In the genomic region with DNA sequence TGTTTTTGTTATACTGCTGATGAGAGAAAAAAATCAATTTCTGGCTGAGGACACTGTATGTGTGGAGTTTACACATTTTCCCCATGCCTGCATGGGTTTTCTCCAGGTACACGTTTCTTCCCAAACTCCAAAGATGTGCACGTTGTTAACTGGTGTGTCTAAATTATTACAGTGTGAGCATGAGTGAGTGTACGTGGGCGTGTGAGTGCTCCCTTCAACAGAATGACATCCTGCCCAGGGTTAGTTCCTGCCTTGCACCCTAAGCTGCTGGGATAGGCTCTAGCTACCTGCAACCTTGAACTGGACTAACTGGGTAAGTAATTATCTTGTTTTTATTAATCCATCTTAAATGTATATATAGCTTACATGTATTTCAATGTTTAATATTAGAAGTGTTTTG, we compare ENCODE assay signal across 16 cellular contexts. TPM values are rescaled to one million over a fixed set of nuclear protein-coding genes. Genes with fewer than 3 reads are reported as not detected.
DNase-seq lines count a peak whose midpoint lies in the region; ATAC-seq and TF ChIP-seq lines count a peak whose summit lies in the region.
"Had no signal": no experiment of that assay in that cellular context is flagged by ENCODE, and none has a peak within 500 bp of the region (broad histone marks: within the 10 kb centered on the region; RNA-seq: fewer than 3 reads in every experiment).

No MANE protein-coding gene starts in this region.

- peaks cover 55% of the 10 kb centered on the region for H3K4me1 Mint-ChIP-seq in activated CD4-positive, alpha-beta T cell treated with anti-CD3 and anti-CD28 coated beads, Interleukin-2, amount 10 ng/mL, durations not matched to agents 24 days and 14 days
- H3K4me1 Mint-ChIP-seq in CD4-positive, alpha-beta memory T cell, result peaks cover 61 to 87% (median 72%) of the 10 kb centered on the region in 4 donors
- H3K4me1 Mint-ChIP-seq in activated CD8-positive, alpha-beta T cell treated with anti-CD3 and anti-CD28 coated beads, Interleukin-2, amount 10 ng/mL, durations not matched to agents 7 days and 5 days (ENCODE audit: low read depth), result peaks cover 62% of the 10 kb centered on the region

- no peaks in the 10 kb centered on the region for H3K27me3 ChIP-seq in CD4-positive, alpha-beta memory T cell (ENCODE audit: insufficient read depth, low read length)
- H3K27me3 ChIP-seq in foreskin keratinocyte, result no peaks in the 10 kb centered on the region
- H3K27me3 ChIP-seq in spleen (replicated peaks in 1 of 7), result no peaks in the 10 kb centered on the region
- H3K27me3 ChIP-seq in hepatocyte, result no peaks in the 10 kb centered on the region
- H3K27me3 ChIP-seq: adrenal gland, breast epithelium, suprapubic skin had no signal

- H3K4me2 ChIP-seq in hepatocyte, result no peak overlapping the region
- H3K4me2 ChIP-seq: A549 had no signal

- no peak for TF ChIP-seq POLR2A in spleen (IDR thresholded peaks at IDR 0.05)

- no peak for TF ChIP-seq CTCF in foreskin keratinocyte (conservative IDR thresholded peaks at IDR 0.05)
- no peak for TF ChIP-seq CTCF in spleen (IDR thresholded peaks at IDR 0.05 in 8 of 11, conservative IDR thresholded peaks at IDR 0.05 in 3 of 11)
- TF ChIP-seq CTCF in hepatocyte (IDR thresholded peaks at IDR 0.05; ENCODE audit: poor library complexity), result no peak

- H3K4me1 ChIP-seq in CD4-positive, alpha-beta memory T cell (ENCODE audit: insufficient read depth, low read length), result peaks cover 80% of the 10 kb centered on the region
- H3K4me1 ChIP-seq in foreskin keratinocyte (peaks cover 5% of the 10 kb centered on the region), spleen (peaks cover 13 to 88% (median 54%) of the 10 kb centered on the region in 6 donors), hepatocyte (ENCODE audit: insufficient read depth) (peaks cover 5% of the 10 kb centered on the region)

- CTCF ChIA-PET in CD4-positive, alpha-beta memory T cell (lab: Charles Lee; ENCODE audit: partially characterized antibody), result interaction anchor here (0.9 kb wide), 1 partner anchor 208 kb away, joined by 4 read pairs; a partner anchor contains a TSS
- CTCF ChIA-PET in activated CD8-positive, alpha-beta T cell treated with anti-CD3 and anti-CD28 coated beads, Interleukin-2, amount 10 ng/mL, durations not matched to agents 7 days and 5 days (lab: Charles Lee), result no interaction called here

- no peaks in the 10 kb centered on the region for H3K9me3 Mint-ChIP-seq in activated CD4-positive, alpha-beta T cell treated with anti-CD3 and anti-CD28 coated beads, Interleukin-2, amount 10 ng/mL, durations not matched to agents 24 days and 14 days
- H3K9me3 Mint-ChIP-seq in CD4-positive, alpha-beta memory T cell, result peaks cover 0 to 3% (median 0%) of the 10 kb centered on the region in 8 donors
- H3K9me3 Mint-ChIP-seq in activated CD8-positive, alpha-beta T cell treated with anti-CD3 and anti-CD28 coated beads, Interleukin-2, amount 10 ng/mL, durations not matched to agents 7 days and 5 days (ENCODE audit: insufficient read depth), result peaks cover 2% of the 10 kb centered on the region
- H3K9me3 Mint-ChIP-seq: activated T-helper 1 cell treated with anti-CD3 and anti-CD28 coated beads, Interleukin-12 subunit alpha, Interleukin-12 subunit beta, Interleukin-2, Interleukin-4 antibody, amounts not matched to agents 30 ng/mL and 10 ng/mL and 1 ng/mL, durations not matched to agents 14 hours and 24 hours and 36 hours had no signal

- H4K20me1 ChIP-seq in hepatocyte (ENCODE audit: insufficient read depth, poor library complexity, severe bottlenecking), result no peaks in the 10 kb centered on the region

- 44 to 64% (median 53%) methylated on average over 4 of the region's 4 CpGs for WGBS in spleen, 5 donors
- 85% methylated on average over 4 of the region's 4 CpGs for WGBS in hepatocyte (ENCODE audit: low lambda C conversion rate, missing lambda C conversion rate)

- peaks cover 9% of the 10 kb centered on the region for H3K36me3 ChIP-seq in CD4-positive, alpha-beta memory T cell (ENCODE audit: insufficient read depth, low read length)
- H3K36me3 ChIP-seq in spleen (peaks cover 0 to 44% (median 15%) of the 10 kb centered on the region in 6 donors), hepatocyte (replicated peaks; ENCODE audit: insufficient read depth, low read depth) (no peaks in the 10 kb centered on the region)
- H3K36me3 ChIP-seq: adrenal gland, breast epithelium had no signal

- POLR2A ChIA-PET in CD4-positive, alpha-beta memory T cell (lab: Charles Lee; ENCODE audit: partially characterized antibody), result interaction anchor here (1.2 kb wide), 1 partner anchor 22 kb away, joined by 3 read pairs; no protein-coding TSS in a partner anchor
- POLR2A ChIA-PET in activated CD8-positive, alpha-beta T cell treated with anti-CD3 and anti-CD28 coated beads, Interleukin-2, amount 10 ng/mL, durations not matched to agents 7 days and 5 days (lab: Charles Lee), result no interaction called here

- no peak overlapping the region for H2AFZ ChIP-seq in hepatocyte

- H3K27me3 Mint-ChIP-seq in activated CD4-positive, alpha-beta T cell treated with anti-CD3 and anti-CD28 coated beads, Interleukin-2, amount 10 ng/mL, durations not matched to agents 24 days and 14 days, result no peaks in the 10 kb centered on the region
- no peaks in the 10 kb centered on the region for H3K27me3 Mint-ChIP-seq in CD4-positive, alpha-beta memory T cell
- H3K27me3 Mint-ChIP-seq in activated CD8-positive, alpha-beta T cell treated with anti-CD3 and anti-CD28 coated beads, Interleukin-2, amount 10 ng/mL, durations not matched to agents 7 days and 5 days (ENCODE audit: low read depth), result no peaks in the 10 kb centered on the region

- DNase-seq in activated CD4-positive, alpha-beta T cell treated with anti-CD3 and anti-CD28 coated beads, Interleukin-2, amount 10 ng/mL, durations not matched to agents 24 days and 14 days, result no peak
- DNase-seq in activated CD4-positive, alpha-beta T cell treated with anti-CD3 and anti-CD28 coated beads, Interleukin-2, amount 50 U/mL, for 48 hours, result no peak
- DNase-seq in CD4-positive, alpha-beta memory T cell, result peak in 1 of 5 donors; percentile 11
- DNase-seq in activated CD8-positive, alpha-beta T cell treated with anti-CD3 and anti-CD28 coated beads, Interleukin-2, amount 10 ng/mL, durations not matched to agents 7 days and 5 days, result no peak
- DNase-seq in foreskin keratinocyte, result no peak
- DNase-seq in spleen, result no peak
- DNase-seq in GOT3 (lab: John Stamatoyannopoulos, UW), result no peak
- no peak for DNase-seq in hepatocyte (ENCODE audit: low spot score)
- DNase-seq: adrenal gland, NCI-H1417 treated with DMSO at 0.1 percent for 48 hours, NCI-H510A, retina had no signal

- H3K36me3 Mint-ChIP-seq in activated CD4-positive, alpha-beta T cell treated with anti-CD3 and anti-CD28 coated beads, Interleukin-2, amount 10 ng/mL, durations not matched to agents 24 days and 14 days (ENCODE audit: low read depth), result peaks cover 40% of the 10 kb centered on the region
- H3K36me3 Mint-ChIP-seq in CD4-positive, alpha-beta memory T cell, result peaks cover 18 to 49% of the 10 kb centered on the region in 2 donors
- H3K36me3 Mint-ChIP-seq in activated CD8-positive, alpha-beta T cell treated with anti-CD3 and anti-CD28 coated beads, Interleukin-2, amount 10 ng/mL, durations not matched to agents 7 days and 5 days (ENCODE audit: low read depth), result peaks cover 78% of the 10 kb centered on the region

- no peaks in the 10 kb centered on the region for H3K9me3 ChIP-seq in CD4-positive, alpha-beta memory T cell (ENCODE audit: control insufficient read depth in 1 of 2, low read length in 2 of 2)
- H3K9me3 ChIP-seq in spleen (no peaks in the 10 kb centered on the region), hepatocyte (ENCODE audit: low read depth) (no peaks in the 10 kb centered on the region)
- H3K9me3 ChIP-seq: A549, adrenal gland, breast epithelium, suprapubic skin had no signal

- ATAC-seq in activated CD8-positive, alpha-beta T cell treated with anti-CD3 and anti-CD28 coated beads, Interleukin-2, amount 10 ng/mL, durations not matched to agents 7 days and 5 days, result peak; percentile 31
- ATAC-seq in foreskin keratinocyte, result peak; percentile 40
- ATAC-seq: A549 had no signal

- peaks cover 87% of the 10 kb centered on the region for H3K79me2 ChIP-seq in hepatocyte

- H3K4me3 Mint-ChIP-seq in activated CD4-positive, alpha-beta T cell treated with anti-CD3 and anti-CD28 coated beads, Interleukin-2, amount 10 ng/mL, durations not matched to agents 24 days and 14 days, result no peak overlapping the region
- peak overlapping the region in 7 of 8 donors; percentile 4 to 83 (median 64) for H3K4me3 Mint-ChIP-seq in CD4-positive, alpha-beta memory T cell
- no peak overlapping the region for H3K4me3 Mint-ChIP-seq in activated CD8-positive, alpha-beta T cell treated with anti-CD3 and anti-CD28 coated beads, Interleukin-2, amount 10 ng/mL, durations not matched to agents 7 days and 5 days
- H3K4me3 Mint-ChIP-seq: activated T-helper 1 cell treated with anti-CD3 and anti-CD28 coated beads, Interleukin-12 subunit alpha, Interleukin-12 subunit beta, Interleukin-2, Interleukin-4 antibody, amounts not matched to agents 30 ng/mL and 10 ng/mL and 1 ng/mL, durations not matched to agents 14 hours and 24 hours and 36 hours had no signal

- peak overlapping the region; percentile 56 for H3K27ac Mint-ChIP-seq in activated CD4-positive, alpha-beta T cell treated with anti-CD3 and anti-CD28 coated beads, Interleukin-2, amount 10 ng/mL, durations not matched to agents 24 days and 14 days
- peak overlapping the region in 6 of 7 donors; percentile 8 to 90 (median 57) for H3K27ac Mint-ChIP-seq in CD4-positive, alpha-beta memory T cell
- peak overlapping the region; percentile 17 for H3K27ac Mint-ChIP-seq in activated CD8-positive, alpha-beta T cell treated with anti-CD3 and anti-CD28 coated beads, Interleukin-2, amount 10 ng/mL, durations not matched to agents 7 days and 5 days
- H3K27ac Mint-ChIP-seq: activated T-helper 1 cell treated with anti-CD3 and anti-CD28 coated beads, Interleukin-12 subunit alpha, Interleukin-12 subunit beta, Interleukin-2, Interleukin-4 antibody, amounts not matched to agents 30 ng/mL and 10 ng/mL and 1 ng/mL, durations not matched to agents 14 hours and 24 hours and 36 hours had no signal

- H3K4me3 ChIP-seq in CD4-positive, alpha-beta memory T cell (ENCODE audit: low read length in 2 of 2), result no peak overlapping the region
- H3K4me3 ChIP-seq in spleen (no peak overlapping the region), hepatocyte (no peak overlapping the region)
- H3K4me3 ChIP-seq: A549, adrenal gland, breast epithelium, suprapubic skin had no signal

- peak overlapping the region; percentile 21 for H3K27ac ChIP-seq in CD4-positive, alpha-beta memory T cell (ENCODE audit: low read depth, low read length)
- H3K27ac ChIP-seq in foreskin keratinocyte, result no peak overlapping the region
- H3K27ac ChIP-seq in spleen, result no peak overlapping the region
- no peak overlapping the region for H3K27ac ChIP-seq in hepatocyte
- H3K27ac ChIP-seq: A549, adrenal gland, breast epithelium, suprapubic skin had no signal

- H3K9me2 ChIP-seq in hepatocyte (replicated peaks; ENCODE audit: insufficient read depth), result no peaks in the 10 kb centered on the region

- intact Hi-C loops in activated CD4-positive, alpha-beta T cell treated with anti-CD3 and anti-CD28 coated beads, Interleukin-2, amount 10 ng/mL, durations not matched to agents 24 days and 14 days (cut with micrococcal nuclease), result no loop called here
- intact Hi-C loops in CD4-positive, alpha-beta memory T cell (cut with micrococcal nuclease), result no loop called here
- intact Hi-C loops in spleen (cut with DNase I; ENCODE audit: low total_unique reads), result no loop called here

RNA-seq across cellular contexts. Expression of a gene that starts 5.5 kb away (rescaled TPM):
- 29.3 and 29.8 TPM in 2 replicates for total RNA-seq in activated CD4-positive, alpha-beta T cell treated with anti-CD3 and anti-CD28 coated beads, Interleukin-2, amount 10 ng/mL, durations not matched to agents 24 days and 14 days
- 10 to 100 TPM; 67.6 to 71.3 TPM for total RNA-seq in CD4-positive, alpha-beta memory T cell
- polyA plus RNA-seq in CD4-positive, alpha-beta memory T cell, result 10 to 100 TPM; 24.8 to 34.0 TPM
- 10 to 100 TPM; 46.7 to 57.2 TPM for total RNA-seq in activated CD8-positive, alpha-beta T cell treated with anti-CD3 and anti-CD28 coated beads, Interleukin-2, amount 10 ng/mL, durations not matched to agents 7 days and 5 days
- 13.8 and 14.8 TPM in 2 replicates for total RNA-seq in foreskin keratinocyte
- 2.2 and 2.5 TPM in 2 replicates for polyA plus RNA-seq in foreskin keratinocyte
- total RNA-seq in spleen, result 10 to 100 TPM; 24.2 to 40.8 (median 29.6) TPM
- polyA plus RNA-seq in spleen, result 1 to 10 TPM; 4.5 to 4.9 (median 4.5) TPM
- 12.0 and 14.3 TPM in 2 replicates for total RNA-seq in hepatocyte
- 2.9 and 3.7 TPM in 2 replicates for polyA plus RNA-seq in hepatocyte

RNA-seq across cellular contexts. Expression of a gene that starts 5.9 kb away (rescaled TPM):
- total RNA-seq in activated CD4-positive, alpha-beta T cell treated with anti-CD3 and anti-CD28 coated beads, Interleukin-2, amount 10 ng/mL, durations not matched to agents 24 days and 14 days, result 37.6 and 42.5 TPM in 2 replicates
- 100 to 1,000 TPM; 525 to 555 TPM for total RNA-seq in CD4-positive, alpha-beta memory T cell
- polyA plus RNA-seq in CD4-positive, alpha-beta memory T cell, result 10 to 100 TPM; 48.6 to 59.0 TPM
- 100 to 1,000 TPM; 206 to 214 TPM for total RNA-seq in activated CD8-positive, alpha-beta T cell treated with anti-CD3 and anti-CD28 coated beads, Interleukin-2, amount 10 ng/mL, durations not matched to agents 7 days and 5 days
- total RNA-seq in foreskin keratinocyte, result 21.9 and 24.1 TPM in 2 replicates
- 4.9 and 6.5 TPM in 2 replicates for polyA plus RNA-seq in foreskin keratinocyte
- 100 to 1,000 TPM; 186 to 408 (median 235) TPM for total RNA-seq in spleen
- polyA plus RNA-seq in spleen, result 10 to 100 TPM; 33.1 to 54.3 (median 37.6) TPM
- total RNA-seq in hepatocyte, result 43.0 and 47.3 TPM in 2 replicates
- 7.5 and 7.6 TPM in 2 replicates for polyA plus RNA-seq in hepatocyte

Comparison
In these comparisons a context has a peak if more than half of its experiments do, and no peak if none do; other contexts are left out.
1. H3K4me3 Mint-ChIP-seq: peak in CD4-positive, alpha-beta memory T cell (7 of 8); none in activated CD4-positive, alpha-beta T cell treated with anti-CD3 and anti-CD28 coated beads, Interleukin-2, amount 10 ng/mL, durations not matched to agents 24 days and 14 days (single experiment) and activated CD8-positive, alpha-beta T cell treated with anti-CD3 and anti-CD28 coated beads, Interleukin-2, amount 10 ng/mL, durations not matched to agents 7 days and 5 days (single experiment).
2. Peak in every context shown above with its lines, with median percentiles within 50 percentile points of each other: H3K27ac Mint-ChIP-seq.